In genomic region chr9:33294670-33295432, GRCh38 we compare ENCODE assay signal across 2 cellular contexts.
TF ChIP-seq lines count a peak whose summit lies in the region.

No MANE protein-coding gene starts in this region.

TF ChIP-seq in HEK293, 187 proteins besides CTCF, POLR2A, EP300 and RAD21 (continued from another document):
- TF ChIP-seq ZNF677 (tag by site-specific recombination; IDR thresholded peaks at IDR 0.05) (no peak), TRIM28 (IDR thresholded peaks at IDR 0.05; ENCODE audit: borderline replicate concordance, low read length) (no peak), ZNF404 (tag by site-specific recombination; IDR thresholded peaks at IDR 0.05) (no peak)

TF ChIP-seq in SK-N-SH treated with all-trans-retinoic acid at 6 μM for 48 hours, 23 proteins besides CTCF, POLR2A, EP300 and RAD21 (continued from another document):
- no peak for TF ChIP-seq PATZ1 (CRISPR knock-in tag; IDR thresholded peaks at IDR 0.05; ENCODE audit: borderline replicate concordance)
- no peak for TF ChIP-seq GLIS3 (CRISPR knock-in tag; IDR thresholded peaks at IDR 0.05)
- TF ChIP-seq ARNTL (CRISPR knock-in tag; IDR thresholded peaks at IDR 0.05; ENCODE audit: borderline replicate concordance, low read depth) = no peak
- no peak for TF ChIP-seq ESRRG (CRISPR knock-in tag; IDR thresholded peaks at IDR 0.05)
- no peak for TF ChIP-seq SNAI2 (CRISPR knock-in tag; IDR thresholded peaks at IDR 0.05)
- TF ChIP-seq ZFP30 (CRISPR knock-in tag; IDR thresholded peaks at IDR 0.05) = no peak
TF ChIP-seq in SK-N-SH treated with all-trans-retinoic acid at 6 μM for 48 hours: peak in this region for 0.
